In the genomic region with DNA sequence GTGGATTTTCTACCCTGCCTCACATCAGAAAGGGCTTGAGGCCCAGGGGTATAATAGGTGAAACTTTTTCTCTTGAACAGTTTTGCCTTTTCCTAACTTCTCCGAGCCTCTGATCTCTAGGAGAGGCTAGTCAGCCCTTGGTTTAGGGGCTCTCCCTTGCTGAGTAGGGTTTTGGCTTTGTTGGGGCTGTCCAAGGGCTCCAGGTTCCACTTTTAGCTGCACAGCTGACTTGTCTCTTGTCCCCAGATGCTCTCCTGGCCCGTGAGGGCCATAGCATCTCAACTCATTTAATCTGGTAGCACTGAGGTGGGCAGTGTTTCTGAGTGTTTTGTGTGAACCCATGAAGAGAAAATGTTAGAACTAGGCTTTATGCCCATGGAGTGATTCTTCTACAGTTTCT, we compare ENCODE assay signal across 18 cellular contexts.
A peak's percentile ranks its signal among the peaks of the same experiment; 100 is the strongest.
DNase-seq lines count a peak whose midpoint lies in the region; ATAC-seq, FAIRE-seq and TF ChIP-seq lines count a peak whose summit lies in the region.
"Had no signal": no experiment of that assay in that cellular context is flagged by ENCODE, and none has a peak within 500 bp of the region (broad histone marks: within the 10 kb centered on the region; RNA-seq: fewer than 3 reads in every experiment).

No MANE protein-coding gene starts in this region.

- H3K9me2 ChIP-seq in OCI-LY7 (ENCODE audit: insufficient read depth, low read length) = no peaks in the 10 kb centered on the region

- H3K4me3 Mint-ChIP-seq in activated CD8-positive, alpha-beta memory T cell treated with anti-CD3 and anti-CD28 coated beads, Interleukin-2, amount 10 ng/mL, durations not matched to agents 7 days and 5 days = no peak overlapping the region
- H3K4me3 Mint-ChIP-seq: B cell; CD4-positive, alpha-beta T cell had no signal

- FAIRE-seq in kidney (lab: Jason Lieb, UNC) = no peak
- FAIRE-seq: H1 had no signal

- no peaks in the 10 kb centered on the region for H4K20me1 ChIP-seq in OCI-LY7 (ENCODE audit: insufficient read depth, low read length)

- H3K9me3 Mint-ChIP-seq in activated CD8-positive, alpha-beta memory T cell treated with anti-CD3 and anti-CD28 coated beads, Interleukin-2, amount 10 ng/mL, durations not matched to agents 7 days and 5 days (ENCODE audit: low read depth) = no peaks in the 10 kb centered on the region
- H3K9me3 Mint-ChIP-seq: CD4-positive, alpha-beta T cell had no signal

- intact Hi-C loops in OCI-LY7 (cut with micrococcal nuclease; ENCODE audit: unreplicated experiment) (no loop called here), kidney (cut with DNase I) (no loop called here)

- peak overlapping the region; percentile 26 for H3K27ac Mint-ChIP-seq in activated CD8-positive, alpha-beta memory T cell treated with anti-CD3 and anti-CD28 coated beads, Interleukin-2, amount 10 ng/mL, durations not matched to agents 7 days and 5 days
- H3K27ac Mint-ChIP-seq: B cell; CD4-positive, alpha-beta T cell had no signal

- H3K79me2 ChIP-seq in OCI-LY7 (ENCODE audit: insufficient read depth, low read depth, low read length) = peaks cover 50% of the 10 kb centered on the region; the same call in 1 of the 2 replicates

- peaks cover 32% of the 10 kb centered on the region for H3K4me1 Mint-ChIP-seq in activated CD8-positive, alpha-beta memory T cell treated with anti-CD3 and anti-CD28 coated beads, Interleukin-2, amount 10 ng/mL, durations not matched to agents 7 days and 5 days

- H3K9ac ChIP-seq in kidney (ENCODE audit: low read length in 2 of 2) (peak overlapping the region in 1 of 2 donors; percentile 27), skeletal muscle tissue (ENCODE audit: low read depth in 1 of 3, low read length in 3 of 3) (peak overlapping the region in 2 of 3 donors; percentile 25 to 65)

- ATAC-seq in activated CD8-positive, alpha-beta memory T cell treated with anti-CD3 and anti-CD28 coated beads, Interleukin-2, amount 10 ng/mL, durations not matched to agents 7 days and 5 days = no peak

- peak overlapping the region; percentile 3; the same call in 1 of the 2 replicates for H2AFZ ChIP-seq in OCI-LY7 (ENCODE audit: low read length)

- H3K36me3 Mint-ChIP-seq in activated CD8-positive, alpha-beta memory T cell treated with anti-CD3 and anti-CD28 coated beads, Interleukin-2, amount 10 ng/mL, durations not matched to agents 7 days and 5 days = no peaks in the 10 kb centered on the region

- H3K36me3 ChIP-seq in OCI-LY7 (ENCODE audit: insufficient read depth, low read length) = peaks cover 6% of the 10 kb centered on the region
- no peaks in the 10 kb centered on the region for H3K36me3 ChIP-seq in kidney (ENCODE audit: control insufficient read depth in 1 of 2, insufficient read depth in 2 of 2, low read length in 2 of 2)
- no peaks in the 10 kb centered on the region for H3K36me3 ChIP-seq in skeletal muscle tissue (ENCODE audit: control insufficient read depth in 3 of 3, insufficient read depth in 3 of 3, low read length in 3 of 3)
- H3K36me3 ChIP-seq: Peyer's patch had no signal

- H3K27me3 ChIP-seq in skeletal muscle tissue (ENCODE audit: control insufficient read depth in 3 of 3, insufficient read depth in 3 of 3, low read length in 3 of 3) = no peaks in the 10 kb centered on the region
- H3K27me3 ChIP-seq: Peyer's patch had no signal

- no peak for DNase-seq in activated CD8-positive, alpha-beta memory T cell treated with anti-CD3 and anti-CD28 coated beads, Interleukin-2, amount 10 ng/mL, durations not matched to agents 7 days and 5 days
- DNase-seq in activated CD8-positive, alpha-beta memory T cell treated with anti-CD3 and anti-CD28 coated beads for 24 hours = no peak
- no peak for DNase-seq in OCI-LY7 (ENCODE audit: low spot score)
- no peak for DNase-seq in kidney
- no peak for DNase-seq in NCI-H2227 (lab: John Stamatoyannopoulos, UW; ENCODE audit: unreplicated experiment)
- DNase-seq in GOT3 (lab: John Stamatoyannopoulos, UW) = no peak
- DNase-seq in GM19238 (ENCODE audit: insufficient read length, low spot score) = no peak
- DNase-seq: Calu3; CD4-positive, alpha-beta T cell; DMS53; NCI-H1436; NCI-H2029 treated with DMSO at 0.1 percent for 48 hours; Peyer's patch; SHP77 treated with DMSO at 0.1 percent for 48 hours had no signal

- TF ChIP-seq CTCF in OCI-LY7 (conservative IDR thresholded peaks at IDR 0.05; ENCODE audit: low read length) (no peak), kidney (IDR thresholded peaks at IDR 0.05; ENCODE audit: borderline replicate concordance, extremely low read depth, insufficient read depth) (no peak)

- H3K9me3 ChIP-seq in OCI-LY7 (ENCODE audit: low read length) (no peaks in the 10 kb centered on the region), kidney (ENCODE audit: control insufficient read depth in 1 of 2, low read length in 2 of 2) (no peaks in the 10 kb centered on the region), skeletal muscle tissue (ENCODE audit: control insufficient read depth in 3 of 3, low read length in 3 of 3) (no peaks in the 10 kb centered on the region)
- H3K9me3 ChIP-seq: Peyer's patch had no signal

- H3K4me1 ChIP-seq in OCI-LY7 (ENCODE audit: insufficient read depth, low read length, poor library complexity, severe bottlenecking) (peaks cover 99% of the 10 kb centered on the region), kidney (ENCODE audit: control insufficient read depth in 1 of 2, insufficient read depth in 1 of 2, low read depth in 1 of 2, low read length in 2 of 2) (peaks cover 44 to 58% of the 10 kb centered on the region in 2 donors), skeletal muscle tissue (ENCODE audit: control insufficient read depth in 3 of 3, insufficient read depth in 3 of 3, low read length in 3 of 3) (peaks cover 56 to 71% (median 60%) of the 10 kb centered on the region in 3 donors)

- H3K27ac ChIP-seq in OCI-LY7 (ENCODE audit: low read depth, low read length, poor library complexity, severe bottlenecking) (peak overlapping the region; percentile 100), kidney (ENCODE audit: low read depth in 2 of 2, low read length in 2 of 2) (peak overlapping the region; percentile 28 to 68), skeletal muscle tissue (ENCODE audit: low read depth, low read length) (peak overlapping the region; percentile 77)
- H3K27ac ChIP-seq: 22Rv1, Peyer's patch had no signal

- POLR2A ChIA-PET in OCI-LY7 (lab: Charles Lee) = interaction anchor here (1.3 to 4.2 kb wide), 4 partner anchors 11 to 381 kb away, joined by 3 to 38 read pairs (median 4); no protein-coding TSS in a partner anchor

- no TSS peak for BruUV-seq in OCI-LY7 (replicated peaks; lab: Mats Ljungman, UMichigan)

- peak overlapping the region; percentile 37 for H3K4me2 ChIP-seq in OCI-LY7 (ENCODE audit: low read length)

- H3K4me3 ChIP-seq in OCI-LY7 (ENCODE audit: low read depth, low read length, poor library complexity, severe bottlenecking) (no peak overlapping the region), kidney (ENCODE audit: low read length in 2 of 2) (no peak overlapping the region), skeletal muscle tissue (ENCODE audit: low read length in 3 of 3) (peak overlapping the region in 1 of 3 donors; percentile 3)
- H3K4me3 ChIP-seq: Peyer's patch had no signal

- H3K27me3 Mint-ChIP-seq in activated CD8-positive, alpha-beta memory T cell treated with anti-CD3 and anti-CD28 coated beads, Interleukin-2, amount 10 ng/mL, durations not matched to agents 7 days and 5 days = no peaks in the 10 kb centered on the region
- H3K27me3 Mint-ChIP-seq: B cell; CD4-positive, alpha-beta T cell had no signal

- CTCF ChIA-PET in activated CD8-positive, alpha-beta memory T cell treated with anti-CD3 and anti-CD28 coated beads, Interleukin-2, amount 10 ng/mL, durations not matched to agents 7 days and 5 days (lab: Charles Lee) = interaction anchor here (0.8 to 1.1 kb wide), 2 partner anchors 29 to 41 kb away, joined by 3 read pairs; no protein-coding TSS in a partner anchor
- CTCF ChIA-PET in OCI-LY7 (lab: Charles Lee; ENCODE audit: unreplicated experiment) = no interaction called here

Comparison
In these comparisons a context has a peak if more than half of its experiments do, and no peak if none do; other contexts are left out.
1. H3K27ac ChIP-seq: peak in every context shown above with its lines; median percentile 100 in OCI-LY7; 77 in skeletal muscle tissue; 48 in kidney.